ENCODE assay signal across 33 cellular contexts in genomic region chr10:33161550-33162247, GRCh38.
"Had no signal": no experiment of that assay in that cellular context is flagged by ENCODE, and none has a peak within 500 bp of the region (broad histone marks: within the 10 kb centered on the region; RNA-seq: fewer than 3 reads in every experiment).

No MANE protein-coding gene starts in this region.

- FAIRE-seq: astrocyte, TTC549 had no signal

- H3K27me3 ChIP-seq: adrenal gland, body of pancreas, brain microvascular endothelial cell, breast epithelium had no signal

- H3K9me3 Mint-ChIP-seq: activated B cell treated with CpG ODN at 0.5 μM for 24 hours; activated CD4-positive, alpha-beta memory T cell treated with anti-CD3 and anti-CD28 coated beads for 36 hours; activated CD4-positive, alpha-beta T cell treated with anti-CD3 and anti-CD28 coated beads, Interleukin-2, amount 10 ng/mL, durations not matched to agents 24 days and 14 days; activated CD8-positive, alpha-beta T cell treated with anti-CD3 and anti-CD28 coated beads for 36 hours; activated naive CD4-positive, alpha-beta T cell treated with anti-CD3 and anti-CD28 coated beads for 36 hours; activated naive CD4-positive, alpha-beta T cell treated with anti-CD3 and anti-CD28 coated beads, Interleukin-2, amount 50 U/mL, for 72 hours; activated naive CD8-positive, alpha-beta T cell treated with anti-CD3 and anti-CD28 coated beads for 36 hours; activated T-cell treated with anti-CD3 and anti-CD28 coated beads, Interleukin-2, amount 50 U/mL, for 4 hours; activated T-cell treated with anti-CD3 and anti-CD28 coated beads, Interleukin-2, amount 50 U/mL, for 72 hours; activated T-helper 1 cell treated with anti-CD3 and anti-CD28 coated beads, Interleukin-12 subunit alpha, Interleukin-12 subunit beta, Interleukin-2, Interleukin-4 antibody, amounts not matched to agents 30 ng/mL and 10 ng/mL and 1 ng/mL, durations not matched to agents 14 hours and 24 hours and 36 hours; activated T-helper 17 cell treated with anti-CD3 and anti-CD28 coated beads, Interleukin-2, amount 50 U/mL, for 72 hours had no signal

- H3K4me3 ChIP-seq: adrenal gland, body of pancreas, breast epithelium had no signal

- H3K9me3 ChIP-seq: adrenal gland, body of pancreas, breast epithelium had no signal

- H3K4me3 Mint-ChIP-seq: activated B cell treated with CpG ODN at 0.5 μM for 24 hours; activated CD4-positive, alpha-beta memory T cell treated with anti-CD3 and anti-CD28 coated beads for 36 hours; activated CD4-positive, alpha-beta T cell treated with anti-CD3 and anti-CD28 coated beads, Interleukin-2, amount 10 ng/mL, durations not matched to agents 24 days and 14 days; activated CD8-positive, alpha-beta T cell treated with anti-CD3 and anti-CD28 coated beads for 36 hours; activated naive CD4-positive, alpha-beta T cell treated with anti-CD3 and anti-CD28 coated beads for 36 hours; activated naive CD8-positive, alpha-beta T cell treated with anti-CD3 and anti-CD28 coated beads for 36 hours; activated T-cell treated with anti-CD3 and anti-CD28 coated beads, Interleukin-2, amount 50 U/mL, for 4 hours; activated T-cell treated with anti-CD3 and anti-CD28 coated beads, Interleukin-2, amount 50 U/mL, for 72 hours; activated T-helper 1 cell treated with anti-CD3 and anti-CD28 coated beads, Interleukin-12 subunit alpha, Interleukin-12 subunit beta, Interleukin-2, Interleukin-4 antibody, amounts not matched to agents 30 ng/mL and 10 ng/mL and 1 ng/mL, durations not matched to agents 14 hours and 24 hours and 36 hours; activated T-helper 17 cell treated with anti-CD3 and anti-CD28 coated beads, Interleukin-2, amount 50 U/mL, for 72 hours; T-helper 17 cell had no signal

- H3K36me3 Mint-ChIP-seq: activated CD4-positive, alpha-beta memory T cell treated with anti-CD3 and anti-CD28 coated beads for 36 hours; activated naive CD4-positive, alpha-beta T cell treated with anti-CD3 and anti-CD28 coated beads, Interleukin-2, amount 50 U/mL, for 72 hours; activated naive CD8-positive, alpha-beta T cell treated with anti-CD3 and anti-CD28 coated beads for 36 hours had no signal

- H3K27ac ChIP-seq: adrenal gland, brain microvascular endothelial cell, breast epithelium, VCaP had no signal

- H3K27me3 Mint-ChIP-seq: activated CD4-positive, alpha-beta memory T cell treated with anti-CD3 and anti-CD28 coated beads for 36 hours; T-helper 17 cell had no signal

- DNase-seq: activated B cell treated with CpG ODN at 0.5 μM for 24 hours; activated CD4-positive, alpha-beta memory T cell treated with anti-CD3 and anti-CD28 coated beads for 36 hours; activated CD4-positive, alpha-beta T cell treated with anti-CD3 and anti-CD28 coated beads for 4 hours; activated CD4-positive, alpha-beta T cell treated with anti-CD3 and anti-CD28 coated beads, Interleukin-2, amount 10 ng/mL, durations not matched to agents 24 days and 14 days; activated CD4-positive, alpha-beta T cell treated with anti-CD3 and anti-CD28 coated beads, Interleukin-2, amount 50 U/mL, for 1 hour; activated CD4-positive, alpha-beta T cell treated with anti-CD3 and anti-CD28 coated beads, Interleukin-2, amount 50 U/mL, for 4 hours; activated CD4-positive, CD25-positive, alpha-beta regulatory T cell treated with anti-CD3 and anti-CD28 coated beads, Interleukin-2, amount 50 U/mL, for 72 hours; activated CD8-positive, alpha-beta memory T cell treated with anti-CD3 and anti-CD28 coated beads, Interleukin-2, amount 50 U/mL, for 4 hours; activated CD8-positive, alpha-beta T cell treated with anti-CD3 and anti-CD28 coated beads for 36 hours; activated effector memory CD4-positive, alpha-beta T cell treated with anti-CD3 and anti-CD28 coated beads, Interleukin-2, amount 50 U/mL, for 16 hours; activated gamma-delta T cell treated with Interleukin-2 at 50 U/mL for 16 hours; activated naive CD4-positive, alpha-beta T cell; activated naive CD4-positive, alpha-beta T cell treated with anti-CD3 and anti-CD28 coated beads for 36 hours; activated naive CD4-positive, alpha-beta T cell treated with anti-CD3 and anti-CD28 coated beads, Interleukin-2, amount 50 U/mL, for 16 hours; activated naive CD8-positive, alpha-beta T cell treated with anti-CD3 and anti-CD28 coated beads for 36 hours; activated T-cell treated with anti-CD3 and anti-CD28 coated beads for 4 hours; activated T-cell treated with anti-CD3 and anti-CD28 coated beads, Interleukin-2, amount 50 U/mL, for 1 hour; activated T-cell treated with anti-CD3 and anti-CD28 coated beads, Interleukin-2, amount 50 U/mL, for 4 hours; activated T-cell treated with anti-CD3 and anti-CD28 coated beads, Interleukin-2, amount 50 U/mL, for 72 hours; adrenal gland; amniotic stem cell; aorta; body of pancreas; brain microvascular endothelial cell; central memory CD4-positive, alpha-beta T cell; T-helper 17 cell had no signal

- H3K4me1 Mint-ChIP-seq: activated B cell treated with CpG ODN at 0.5 μM for 24 hours; activated T-helper 17 cell treated with anti-CD3 and anti-CD28 coated beads, Interleukin-2, amount 50 U/mL, for 72 hours had no signal

- H3K4me1 ChIP-seq: adrenal gland, breast epithelium had no signal

- H3K27ac Mint-ChIP-seq: activated B cell treated with CpG ODN at 0.5 μM for 24 hours; activated CD4-positive, alpha-beta memory T cell treated with anti-CD3 and anti-CD28 coated beads for 36 hours; activated CD4-positive, alpha-beta T cell treated with anti-CD3 and anti-CD28 coated beads, Interleukin-2, amount 10 ng/mL, durations not matched to agents 24 days and 14 days; activated CD8-positive, alpha-beta T cell treated with anti-CD3 and anti-CD28 coated beads for 36 hours; activated naive CD4-positive, alpha-beta T cell treated with anti-CD3 and anti-CD28 coated beads for 36 hours; activated naive CD4-positive, alpha-beta T cell treated with anti-CD3 and anti-CD28 coated beads, Interleukin-2, amount 50 U/mL, for 72 hours; activated naive CD8-positive, alpha-beta T cell treated with anti-CD3 and anti-CD28 coated beads for 36 hours; activated T-cell treated with anti-CD3 and anti-CD28 coated beads, Interleukin-2, amount 50 U/mL, for 72 hours; activated T-helper 1 cell treated with anti-CD3 and anti-CD28 coated beads, Interleukin-12 subunit alpha, Interleukin-12 subunit beta, Interleukin-2, Interleukin-4 antibody, amounts not matched to agents 30 ng/mL and 10 ng/mL and 1 ng/mL, durations not matched to agents 14 hours and 24 hours and 36 hours; activated T-helper 17 cell treated with anti-CD3 and anti-CD28 coated beads, Interleukin-2, amount 50 U/mL, for 72 hours; T-helper 17 cell had no signal

- ATAC-seq: activated CD8-positive, alpha-beta T cell treated with anti-CD3 and anti-CD28 coated beads for 36 hours; activated naive CD4-positive, alpha-beta T cell treated with anti-CD3 and anti-CD28 coated beads, Interleukin-2, amount 50 U/mL, for 72 hours; activated T-cell treated with anti-CD3 and anti-CD28 coated beads, Interleukin-2, amount 50 U/mL, for 4 hours; activated T-cell treated with anti-CD3 and anti-CD28 coated beads, Interleukin-2, amount 50 U/mL, for 72 hours; activated T-helper 17 cell treated with anti-CD3 and anti-CD28 coated beads, Interleukin-2, amount 50 U/mL, for 72 hours; body of pancreas; T-helper 17 cell had no signal

- H3K36me3 ChIP-seq: adrenal gland, brain microvascular endothelial cell, breast epithelium had no signal
